22 cellular contexts compared by ENCODE assay signal in the genomic region with DNA sequence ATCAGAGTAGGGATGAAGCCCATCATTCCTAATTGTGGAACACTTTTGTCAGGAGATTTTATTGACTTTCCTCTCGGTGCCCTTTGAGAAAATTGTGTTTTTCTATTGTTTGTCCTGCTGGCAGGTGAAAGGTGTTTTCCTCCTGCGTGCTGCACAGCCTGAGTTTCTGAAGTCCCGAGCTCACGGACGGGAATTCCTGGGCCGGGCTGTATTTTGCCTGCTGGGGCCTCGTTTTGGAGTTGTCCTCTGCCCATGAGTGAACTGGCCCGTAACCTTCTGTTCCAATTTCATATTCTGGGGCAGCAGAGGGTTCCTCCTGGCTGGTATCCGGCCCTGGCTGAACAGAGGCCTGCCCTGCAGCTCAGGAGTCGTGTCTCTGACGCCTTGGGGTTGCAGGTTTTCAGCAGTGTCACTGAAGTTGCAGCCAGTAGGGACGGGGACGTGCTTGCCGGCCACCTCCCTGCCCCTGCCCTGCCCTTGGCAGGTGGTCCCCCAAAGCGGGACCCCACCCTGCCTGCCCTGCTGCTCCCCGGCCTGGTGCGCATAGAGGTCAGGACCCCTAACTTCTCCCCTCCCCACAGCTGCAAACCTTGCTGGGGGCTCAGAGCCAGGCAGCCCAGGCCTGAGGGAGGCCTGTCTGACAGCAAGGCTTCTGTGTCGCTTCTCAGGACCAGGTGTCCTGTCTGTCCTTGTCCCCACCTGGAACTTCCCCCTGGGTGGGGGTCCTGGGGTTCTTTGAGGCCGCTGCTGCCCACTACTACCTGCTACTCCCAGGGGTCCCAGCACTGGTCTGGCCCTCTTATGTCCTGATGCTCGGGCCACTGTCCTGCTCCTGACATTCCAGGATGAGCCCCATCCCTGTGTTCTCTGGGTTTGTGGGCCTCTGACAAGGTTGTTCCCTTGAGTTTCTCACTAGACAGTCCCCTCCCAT. TPM values are rescaled to one million over a fixed set of nuclear protein-coding genes. Genes with fewer than 3 reads are reported as not detected.
A peak's percentile ranks its signal among the peaks of the same experiment; 100 is the strongest.
DNase-seq lines count a peak whose midpoint lies in the region; ATAC-seq and TF ChIP-seq lines count a peak whose summit lies in the region.
"Had no signal": no experiment of that assay in that cellular context is flagged by ENCODE, and none has a peak within 500 bp of the region (broad histone marks: within the 10 kb centered on the region; RNA-seq: fewer than 3 reads in every experiment).

No MANE protein-coding gene starts in this region.

- DNase-seq in activated CD4-positive, alpha-beta T cell treated with anti-CD3 and anti-CD28 coated beads for 36 hours: peak; percentile 2
- DNase-seq in activated CD4-positive, alpha-beta T cell treated with anti-CD3 and anti-CD28 coated beads, Interleukin-2, amount 10 ng/mL, durations not matched to agents 24 days and 14 days: no peak
- DNase-seq in cardiac muscle cell (ENCODE audit: low read depth in 1 of 2, low spot score in 1 of 2): no peak
- no peak for DNase-seq in naive B cell
- DNase-seq in aorta: peak; percentile 36 to 68
- DNase-seq in cerebellar nuclear complex (lab: John Stamatoyannopoulos, UW): no peak
- DNase-seq: activated CD4-positive, CD25-positive, alpha-beta regulatory T cell; activated T-cell treated with anti-CD3 and anti-CD28 coated beads, Interleukin-2, amount 50 U/mL, for 48 hours; colonic mucosa; endodermal cell; mammary epithelial cell; natural killer cell; NCI-H524; stimulated activated CD4-positive, alpha-beta T cell treated with anti-CD3 and anti-CD28 coated beads, Interleukin-4, amount 100 ng/mL, for 24 hours had no signal

- 89 to 90% methylated on average over 20 of the region's 20 CpGs for WGBS in aorta, 2 donors

- no peaks in the 10 kb centered on the region for H3K9me3 Mint-ChIP-seq in activated CD4-positive, alpha-beta T cell treated with anti-CD3 and anti-CD28 coated beads for 36 hours (ENCODE audit: low read depth)
- H3K9me3 Mint-ChIP-seq in activated CD4-positive, alpha-beta T cell treated with anti-CD3 and anti-CD28 coated beads, Interleukin-2, amount 10 ng/mL, durations not matched to agents 24 days and 14 days: no peaks in the 10 kb centered on the region
- no peaks in the 10 kb centered on the region for H3K9me3 Mint-ChIP-seq in naive B cell
- H3K9me3 Mint-ChIP-seq: activated naive CD4-positive, alpha-beta T cell treated with anti-CD3 and anti-CD28 coated beads, Interleukin-2, amount 50 U/mL, for 24 hours; CD14-positive monocyte; endodermal cell; natural killer cell; T-helper 2 cell treated with Interferon-gamma antibody and Interleukin-4, amounts not matched to agents 5 μg/mL and 100 μg/mL, for 36 hours had no signal

- intact Hi-C loops in activated CD4-positive, alpha-beta T cell treated with anti-CD3 and anti-CD28 coated beads for 36 hours (cut with DNase I, micrococcal nuclease): no loop called here
- intact Hi-C loops in activated CD4-positive, alpha-beta T cell treated with anti-CD3 and anti-CD28 coated beads, Interleukin-2, amount 10 ng/mL, durations not matched to agents 24 days and 14 days (cut with micrococcal nuclease): no loop called here
- intact Hi-C loops in aorta (cut with DNase I): no loop called here

- H3K9me3 ChIP-seq in cardiac muscle cell (ENCODE audit: low read depth): no peaks in the 10 kb centered on the region
- no peaks in the 10 kb centered on the region for H3K9me3 ChIP-seq in aorta (ENCODE audit: control insufficient read depth, low read length)
- H3K9me3 ChIP-seq: colonic mucosa, HAP-1, uterus had no signal

- no peak for ATAC-seq in activated CD4-positive, alpha-beta T cell treated with anti-CD3 and anti-CD28 coated beads for 36 hours
- no peak for ATAC-seq in naive B cell (ENCODE audit: low read depth in 2 of 2)
- ATAC-seq in aorta (ENCODE audit: low FRiP score): no peak
- no peak for ATAC-seq in GM21723 (IDR thresholded peaks at IDR 0.05; ENCODE audit: unreplicated experiment)
- no peak for ATAC-seq in HG03378 (IDR thresholded peaks at IDR 0.05; ENCODE audit: unreplicated experiment)
- ATAC-seq: natural killer cell had no signal

- H3K27ac ChIP-seq in cardiac muscle cell: peak overlapping the region; percentile 77
- no peak overlapping the region for H3K27ac ChIP-seq in aorta (ENCODE audit: low read depth in 1 of 2, low read length in 2 of 2)
- H3K27ac ChIP-seq: colonic mucosa had no signal

- H3K4me3 Mint-ChIP-seq in activated CD4-positive, alpha-beta T cell treated with anti-CD3 and anti-CD28 coated beads for 36 hours: no peak overlapping the region
- H3K4me3 Mint-ChIP-seq in activated CD4-positive, alpha-beta T cell treated with anti-CD3 and anti-CD28 coated beads, Interleukin-2, amount 10 ng/mL, durations not matched to agents 24 days and 14 days: no peak overlapping the region
- H3K4me3 Mint-ChIP-seq in naive B cell: peak overlapping the region in 5 of 8 donors; percentile 30 to 74 (median 57)
- H3K4me3 Mint-ChIP-seq: activated naive CD4-positive, alpha-beta T cell treated with anti-CD3 and anti-CD28 coated beads, Interleukin-2, amount 50 U/mL, for 24 hours; CD14-positive monocyte; endodermal cell; natural killer cell; T-helper 2 cell treated with Interferon-gamma antibody and Interleukin-4, amounts not matched to agents 5 μg/mL and 100 μg/mL, for 36 hours had no signal

- no peak for TF ChIP-seq CTCF in cardiac muscle cell (IDR thresholded peaks at IDR 0.05; ENCODE audit: low read depth, low read length)

- H3K36me3 ChIP-seq in cardiac muscle cell (no peaks in the 10 kb centered on the region), aorta (ENCODE audit: control insufficient read depth in 1 of 2, insufficient read depth in 2 of 2, low read length in 1 of 2) (no peaks in the 10 kb centered on the region)
- H3K36me3 ChIP-seq: colonic mucosa, HAP-1, uterus had no signal

- H3K36me3 Mint-ChIP-seq in activated CD4-positive, alpha-beta T cell treated with anti-CD3 and anti-CD28 coated beads for 36 hours (ENCODE audit: low read depth): no peaks in the 10 kb centered on the region
- H3K36me3 Mint-ChIP-seq in activated CD4-positive, alpha-beta T cell treated with anti-CD3 and anti-CD28 coated beads, Interleukin-2, amount 10 ng/mL, durations not matched to agents 24 days and 14 days (ENCODE audit: low read depth): no peaks in the 10 kb centered on the region
- no peaks in the 10 kb centered on the region for H3K36me3 Mint-ChIP-seq in naive B cell
- H3K36me3 Mint-ChIP-seq: activated naive CD4-positive, alpha-beta T cell treated with anti-CD3 and anti-CD28 coated beads, Interleukin-2, amount 50 U/mL, for 24 hours; CD14-positive monocyte; natural killer cell had no signal

- POLR2A ChIA-PET in activated CD4-positive, alpha-beta T cell treated with anti-CD3 and anti-CD28 coated beads for 36 hours (lab: Charles Lee): no interaction called here

- no peak overlapping the region for H3K27ac Mint-ChIP-seq in activated CD4-positive, alpha-beta T cell treated with anti-CD3 and anti-CD28 coated beads for 36 hours
- H3K27ac Mint-ChIP-seq in activated CD4-positive, alpha-beta T cell treated with anti-CD3 and anti-CD28 coated beads, Interleukin-2, amount 10 ng/mL, durations not matched to agents 24 days and 14 days: no peak overlapping the region
- peak overlapping the region in 2 of 6 donors; percentile 73 to 86 for H3K27ac Mint-ChIP-seq in naive B cell
- H3K27ac Mint-ChIP-seq: activated naive CD4-positive, alpha-beta T cell treated with anti-CD3 and anti-CD28 coated beads, Interleukin-2, amount 50 U/mL, for 24 hours; CD14-positive monocyte; endodermal cell; natural killer cell; T-helper 2 cell treated with Interferon-gamma antibody and Interleukin-4, amounts not matched to agents 5 μg/mL and 100 μg/mL, for 36 hours had no signal

- H3K27me3 Mint-ChIP-seq in activated CD4-positive, alpha-beta T cell treated with anti-CD3 and anti-CD28 coated beads for 36 hours: no peaks in the 10 kb centered on the region
- H3K27me3 Mint-ChIP-seq in activated CD4-positive, alpha-beta T cell treated with anti-CD3 and anti-CD28 coated beads, Interleukin-2, amount 10 ng/mL, durations not matched to agents 24 days and 14 days: no peaks in the 10 kb centered on the region
- peaks cover 0 to 6% (median 4%) of the 10 kb centered on the region in 3 donors for H3K27me3 Mint-ChIP-seq in naive B cell
- H3K27me3 Mint-ChIP-seq: activated naive CD4-positive, alpha-beta T cell treated with anti-CD3 and anti-CD28 coated beads, Interleukin-2, amount 50 U/mL, for 24 hours had no signal

- H3K4me1 ChIP-seq in cardiac muscle cell (ENCODE audit: low read depth) (peaks cover 27% of the 10 kb centered on the region), aorta (ENCODE audit: control insufficient read depth in 1 of 2, insufficient read depth in 2 of 2, low read length in 2 of 2) (no peaks in the 10 kb centered on the region)
- H3K4me1 ChIP-seq: colonic mucosa, HAP-1 had no signal

- H3K27me3 ChIP-seq in cardiac muscle cell: no peaks in the 10 kb centered on the region
- no peaks in the 10 kb centered on the region for H3K27me3 ChIP-seq in aorta (ENCODE audit: control insufficient read depth in 1 of 2, insufficient read depth in 2 of 2, low read length in 1 of 2)
- H3K27me3 ChIP-seq: colonic mucosa, uterus had no signal

- no peaks in the 10 kb centered on the region for H3K4me1 Mint-ChIP-seq in activated CD4-positive, alpha-beta T cell treated with anti-CD3 and anti-CD28 coated beads for 36 hours
- H3K4me1 Mint-ChIP-seq in activated CD4-positive, alpha-beta T cell treated with anti-CD3 and anti-CD28 coated beads, Interleukin-2, amount 10 ng/mL, durations not matched to agents 24 days and 14 days: no peaks in the 10 kb centered on the region
- H3K4me1 Mint-ChIP-seq in naive B cell: peaks cover 7 to 14% (median 11%) of the 10 kb centered on the region in 3 donors
- H3K4me1 Mint-ChIP-seq: activated naive CD4-positive, alpha-beta T cell treated with anti-CD3 and anti-CD28 coated beads, Interleukin-2, amount 50 U/mL, for 24 hours; CD14-positive monocyte; endodermal cell; natural killer cell had no signal

- CTCF ChIA-PET in activated CD4-positive, alpha-beta T cell treated with anti-CD3 and anti-CD28 coated beads for 36 hours (lab: Charles Lee): no interaction called here

- H3K4me3 ChIP-seq in cardiac muscle cell (no peak overlapping the region), aorta (ENCODE audit: low read length in 2 of 2) (no peak overlapping the region)
- H3K4me3 ChIP-seq: colonic mucosa, HAP-1, smooth muscle cell, uterus had no signal

RNA-seq across cellular contexts. Expression of a gene that starts 49.0 kb away (rescaled TPM):
- 10 to 100 TPM; 60.8 to 68.8 TPM for total RNA-seq in activated CD4-positive, alpha-beta T cell treated with anti-CD3 and anti-CD28 coated beads for 36 hours
- 74.6 and 80.8 TPM in 2 replicates for total RNA-seq in activated CD4-positive, alpha-beta T cell treated with anti-CD3 and anti-CD28 coated beads, Interleukin-2, amount 10 ng/mL, durations not matched to agents 24 days and 14 days
- total RNA-seq in cardiac muscle cell (26.1 and 31.2 TPM in 2 replicates), aorta (10 to 100 TPM; 21.5 to 29.6 TPM)
- polyA plus RNA-seq in cardiac muscle cell (24.7 and 34.8 TPM in 2 replicates), naive B cell (ENCODE audit: low read depth in 6 of 6) (10 to 100 TPM in 5 of 6 donors, 1 to 10 TPM in 1; 7.8 to 14.2 (median 12.3) TPM), aorta (10 to 100 TPM; 17.3 to 19.2 TPM)

Comparison
In these comparisons a context has a peak if more than half of its experiments do, and no peak if none do; other contexts are left out.
1. DNase-seq: peak in activated CD4-positive, alpha-beta T cell treated with anti-CD3 and anti-CD28 coated beads for 36 hours (single experiment) and aorta (2 of 2); none in activated CD4-positive, alpha-beta T cell treated with anti-CD3 and anti-CD28 coated beads, Interleukin-2, amount 10 ng/mL, durations not matched to agents 24 days and 14 days (single experiment), cardiac muscle cell (0 of 2), naive B cell (single experiment) and cerebellar nuclear complex (0 of 2).
2. H3K4me3 Mint-ChIP-seq: peak in naive B cell (5 of 8); none in activated CD4-positive, alpha-beta T cell treated with anti-CD3 and anti-CD28 coated beads for 36 hours (single experiment) and activated CD4-positive, alpha-beta T cell treated with anti-CD3 and anti-CD28 coated beads, Interleukin-2, amount 10 ng/mL, durations not matched to agents 24 days and 14 days (single experiment).